ENCODE assay signal across 1 cellular context in the genomic region with DNA sequence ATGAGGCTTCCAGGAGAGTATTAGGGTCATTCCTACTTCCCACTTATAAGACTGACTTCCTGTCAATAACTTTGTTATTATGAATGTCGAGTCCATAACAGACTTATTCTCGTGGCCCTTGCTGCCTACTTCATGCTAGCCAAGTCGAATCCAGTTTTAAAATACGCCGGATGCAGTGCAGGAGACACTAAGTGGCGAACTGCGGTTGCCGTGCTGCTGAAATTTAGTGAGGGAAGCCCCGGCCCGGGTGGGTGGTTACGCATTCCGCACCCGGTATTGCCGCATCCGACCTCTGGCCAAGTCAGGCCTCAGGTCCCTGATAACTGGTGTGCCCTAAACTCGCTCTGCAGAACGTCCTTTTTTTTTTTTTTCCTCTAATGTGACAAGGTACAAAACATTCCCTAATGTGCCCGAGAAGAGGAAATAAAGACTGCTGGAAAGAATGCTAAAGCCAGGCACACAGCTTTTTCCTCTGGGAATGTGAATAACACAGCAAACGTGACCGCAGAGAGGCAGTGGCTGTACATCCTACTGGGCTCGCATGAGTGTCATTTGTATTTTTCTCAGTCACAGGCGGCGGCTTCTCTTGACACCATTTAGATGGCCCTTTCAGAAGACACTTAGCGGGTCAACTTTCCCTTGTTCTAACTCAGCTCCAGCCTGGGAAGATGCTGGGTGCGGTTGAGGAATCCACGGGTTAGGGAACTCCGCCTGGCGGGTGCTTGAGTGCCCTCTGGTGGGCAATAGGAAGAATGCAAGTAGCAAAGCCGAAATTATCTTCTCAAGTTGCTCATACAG.
A peak's percentile ranks its signal among the peaks of the same experiment; 100 is the strongest.
TF ChIP-seq lines count a peak whose summit lies in the region.

No MANE protein-coding gene starts in this region.

TF ChIP-seq in GM12878, 131 proteins besides CTCF, POLR2A, EP300 and RAD21 (continued from another document):
- TF ChIP-seq, protein P1, sequence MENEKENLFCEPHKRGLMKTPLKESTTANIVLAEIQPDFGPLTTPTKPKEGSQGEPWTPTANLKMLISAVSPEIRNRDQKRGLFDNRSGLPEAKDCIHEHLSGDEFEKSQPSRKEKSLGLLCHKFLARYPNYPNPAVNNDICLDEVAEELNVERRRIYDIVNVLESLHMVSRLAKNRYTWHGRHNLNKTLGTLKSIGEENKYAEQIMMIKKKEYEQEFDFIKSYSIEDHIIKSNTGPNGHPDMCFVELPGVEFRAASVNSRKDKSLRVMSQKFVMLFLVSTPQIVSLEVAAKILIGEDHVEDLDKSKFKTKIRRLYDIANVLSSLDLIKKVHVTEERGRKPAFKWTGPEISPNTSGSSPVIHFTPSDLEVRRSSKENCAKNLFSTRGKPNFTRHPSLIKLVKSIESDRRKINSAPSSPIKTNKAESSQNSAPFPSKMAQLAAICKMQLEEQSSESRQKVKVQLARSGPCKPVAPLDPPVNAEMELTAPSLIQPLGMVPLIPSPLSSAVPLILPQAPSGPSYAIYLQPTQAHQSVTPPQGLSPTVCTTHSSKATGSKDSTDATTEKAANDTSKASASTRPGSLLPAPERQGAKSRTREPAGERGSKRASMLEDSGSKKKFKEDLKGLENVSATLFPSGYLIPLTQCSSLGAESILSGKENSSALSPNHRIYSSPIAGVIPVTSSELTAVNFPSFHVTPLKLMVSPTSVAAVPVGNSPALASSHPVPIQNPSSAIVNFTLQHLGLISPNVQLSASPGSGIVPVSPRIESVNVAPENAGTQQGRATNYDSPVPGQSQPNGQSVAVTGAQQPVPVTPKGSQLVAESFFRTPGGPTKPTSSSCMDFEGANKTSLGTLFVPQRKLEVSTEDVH (IDR thresholded peaks at IDR 0.05; ENCODE audit: low read depth, partially characterized antibody): no peak
- TF ChIP-seq YBX1 (IDR thresholded peaks at IDR 0.05): no peak
- TF ChIP-seq EZH2 (IDR thresholded peaks at IDR 0.05; ENCODE audit: borderline replicate concordance, control insufficient read depth, low read depth, low read length): no peak
- TF ChIP-seq, protein P2, sequence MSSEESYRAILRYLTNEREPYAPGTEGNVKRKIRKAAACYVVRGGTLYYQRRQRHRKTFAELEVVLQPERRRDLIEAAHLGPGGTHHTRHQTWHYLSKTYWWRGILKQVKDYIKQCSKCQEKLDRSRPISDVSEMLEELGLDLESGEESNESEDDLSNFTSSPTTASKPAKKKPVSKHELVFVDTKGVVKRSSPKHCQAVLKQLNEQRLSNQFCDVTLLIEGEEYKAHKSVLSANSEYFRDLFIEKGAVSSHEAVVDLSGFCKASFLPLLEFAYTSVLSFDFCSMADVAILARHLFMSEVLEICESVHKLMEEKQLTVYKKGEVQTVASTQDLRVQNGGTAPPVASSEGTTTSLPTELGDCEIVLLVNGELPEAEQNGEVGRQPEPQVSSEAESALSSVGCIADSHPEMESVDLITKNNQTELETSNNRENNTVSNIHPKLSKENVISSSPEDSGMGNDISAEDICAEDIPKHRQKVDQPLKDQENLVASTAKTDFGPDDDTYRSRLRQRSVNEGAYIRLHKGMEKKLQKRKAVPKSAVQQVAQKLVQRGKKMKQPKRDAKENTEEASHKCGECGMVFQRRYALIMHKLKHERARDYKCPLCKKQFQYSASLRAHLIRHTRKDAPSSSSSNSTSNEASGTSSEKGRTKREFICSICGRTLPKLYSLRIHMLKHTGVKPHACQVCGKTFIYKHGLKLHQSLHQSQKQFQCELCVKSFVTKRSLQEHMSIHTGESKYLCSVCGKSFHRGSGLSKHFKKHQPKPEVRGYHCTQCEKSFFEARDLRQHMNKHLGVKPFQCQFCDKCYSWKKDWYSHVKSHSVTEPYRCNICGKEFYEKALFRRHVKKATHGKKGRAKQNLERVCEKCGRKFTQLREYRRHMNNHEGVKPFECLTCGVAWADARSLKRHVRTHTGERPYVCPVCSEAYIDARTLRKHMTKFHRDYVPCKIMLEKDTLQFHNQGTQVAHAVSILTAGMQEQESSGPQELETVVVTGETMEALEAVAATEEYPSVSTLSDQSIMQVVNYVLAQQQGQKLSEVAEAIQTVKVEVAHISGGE (CRISPR knock-in tag; IDR thresholded peaks at IDR 0.05): no peak
- TF ChIP-seq NR2C1 (IDR thresholded peaks at IDR 0.05): no peak
- peak; percentile 80 to 88 for TF ChIP-seq IKZF2 (IDR thresholded peaks at IDR 0.05)
- TF ChIP-seq CREB1 (IDR thresholded peaks at IDR 0.05; ENCODE audit: low read depth): no peak
- TF ChIP-seq TAF1 (IDR thresholded peaks at IDR 0.05; ENCODE audit: borderline replicate concordance, low read depth, low read length): no peak
- TF ChIP-seq SP1 (IDR thresholded peaks at IDR 0.05; ENCODE audit: low read depth, low read length): no peak
- TF ChIP-seq PAX8 (IDR thresholded peaks at IDR 0.05): no peak
- TF ChIP-seq NFXL1 (IDR thresholded peaks at IDR 0.05; ENCODE audit: borderline replicate concordance): no peak
- TF ChIP-seq TCF12 (IDR thresholded peaks at IDR 0.05; ENCODE audit: low read depth, low read length): no peak
- TF ChIP-seq, protein P3, sequence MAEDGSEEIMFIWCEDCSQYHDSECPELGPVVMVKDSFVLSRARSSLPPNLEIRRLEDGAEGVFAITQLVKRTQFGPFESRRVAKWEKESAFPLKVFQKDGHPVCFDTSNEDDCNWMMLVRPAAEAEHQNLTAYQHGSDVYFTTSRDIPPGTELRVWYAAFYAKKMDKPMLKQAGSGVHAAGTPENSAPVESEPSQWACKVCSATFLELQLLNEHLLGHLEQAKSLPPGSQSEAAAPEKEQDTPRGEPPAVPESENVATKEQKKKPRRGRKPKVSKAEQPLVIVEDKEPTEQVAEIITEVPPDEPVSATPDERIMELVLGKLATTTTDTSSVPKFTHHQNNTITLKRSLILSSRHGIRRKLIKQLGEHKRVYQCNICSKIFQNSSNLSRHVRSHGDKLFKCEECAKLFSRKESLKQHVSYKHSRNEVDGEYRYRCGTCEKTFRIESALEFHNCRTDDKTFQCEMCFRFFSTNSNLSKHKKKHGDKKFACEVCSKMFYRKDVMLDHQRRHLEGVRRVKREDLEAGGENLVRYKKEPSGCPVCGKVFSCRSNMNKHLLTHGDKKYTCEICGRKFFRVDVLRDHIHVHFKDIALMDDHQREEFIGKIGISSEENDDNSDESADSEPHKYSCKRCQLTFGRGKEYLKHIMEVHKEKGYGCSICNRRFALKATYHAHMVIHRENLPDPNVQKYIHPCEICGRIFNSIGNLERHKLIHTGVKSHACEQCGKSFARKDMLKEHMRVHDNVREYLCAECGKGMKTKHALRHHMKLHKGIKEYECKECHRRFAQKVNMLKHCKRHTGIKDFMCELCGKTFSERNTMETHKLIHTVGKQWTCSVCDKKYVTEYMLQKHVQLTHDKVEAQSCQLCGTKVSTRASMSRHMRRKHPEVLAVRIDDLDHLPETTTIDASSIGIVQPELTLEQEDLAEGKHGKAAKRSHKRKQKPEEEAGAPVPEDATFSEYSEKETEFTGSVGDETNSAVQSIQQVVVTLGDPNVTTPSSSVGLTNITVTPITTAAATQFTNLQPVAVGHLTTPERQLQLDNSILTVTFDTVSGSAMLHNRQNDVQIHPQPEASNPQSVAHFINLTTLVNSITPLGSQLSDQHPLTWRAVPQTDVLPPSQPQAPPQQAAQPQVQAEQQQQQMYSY (CRISPR knock-in tag; IDR thresholded peaks at IDR 0.05): no peak
- TF ChIP-seq, protein P4, sequence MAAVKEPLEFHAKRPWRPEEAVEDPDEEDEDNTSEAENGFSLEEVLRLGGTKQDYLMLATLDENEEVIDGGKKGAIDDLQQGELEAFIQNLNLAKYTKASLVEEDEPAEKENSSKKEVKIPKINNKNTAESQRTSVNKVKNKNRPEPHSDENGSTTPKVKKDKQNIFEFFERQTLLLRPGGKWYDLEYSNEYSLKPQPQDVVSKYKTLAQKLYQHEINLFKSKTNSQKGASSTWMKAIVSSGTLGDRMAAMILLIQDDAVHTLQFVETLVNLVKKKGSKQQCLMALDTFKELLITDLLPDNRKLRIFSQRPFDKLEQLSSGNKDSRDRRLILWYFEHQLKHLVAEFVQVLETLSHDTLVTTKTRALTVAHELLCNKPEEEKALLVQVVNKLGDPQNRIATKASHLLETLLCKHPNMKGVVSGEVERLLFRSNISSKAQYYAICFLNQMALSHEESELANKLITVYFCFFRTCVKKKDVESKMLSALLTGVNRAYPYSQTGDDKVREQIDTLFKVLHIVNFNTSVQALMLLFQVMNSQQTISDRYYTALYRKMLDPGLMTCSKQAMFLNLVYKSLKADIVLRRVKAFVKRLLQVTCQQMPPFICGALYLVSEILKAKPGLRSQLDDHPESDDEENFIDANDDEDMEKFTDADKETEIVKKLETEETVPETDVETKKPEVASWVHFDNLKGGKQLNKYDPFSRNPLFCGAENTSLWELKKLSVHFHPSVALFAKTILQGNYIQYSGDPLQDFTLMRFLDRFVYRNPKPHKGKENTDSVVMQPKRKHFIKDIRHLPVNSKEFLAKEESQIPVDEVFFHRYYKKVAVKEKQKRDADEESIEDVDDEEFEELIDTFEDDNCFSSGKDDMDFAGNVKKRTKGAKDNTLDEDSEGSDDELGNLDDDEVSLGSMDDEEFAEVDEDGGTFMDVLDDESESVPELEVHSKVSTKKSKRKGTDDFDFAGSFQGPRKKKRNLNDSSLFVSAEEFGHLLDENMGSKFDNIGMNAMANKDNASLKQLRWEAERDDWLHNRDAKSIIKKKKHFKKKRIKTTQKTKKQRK (IDR thresholded peaks at IDR 0.05; ENCODE audit: low read depth, low read length): no peak
- no peak for TF ChIP-seq CHD4 (IDR thresholded peaks at IDR 0.05)
- no peak for TF ChIP-seq ESRRA (IDR thresholded peaks at IDR 0.05; ENCODE audit: low read length)
